In the genomic region with DNA sequence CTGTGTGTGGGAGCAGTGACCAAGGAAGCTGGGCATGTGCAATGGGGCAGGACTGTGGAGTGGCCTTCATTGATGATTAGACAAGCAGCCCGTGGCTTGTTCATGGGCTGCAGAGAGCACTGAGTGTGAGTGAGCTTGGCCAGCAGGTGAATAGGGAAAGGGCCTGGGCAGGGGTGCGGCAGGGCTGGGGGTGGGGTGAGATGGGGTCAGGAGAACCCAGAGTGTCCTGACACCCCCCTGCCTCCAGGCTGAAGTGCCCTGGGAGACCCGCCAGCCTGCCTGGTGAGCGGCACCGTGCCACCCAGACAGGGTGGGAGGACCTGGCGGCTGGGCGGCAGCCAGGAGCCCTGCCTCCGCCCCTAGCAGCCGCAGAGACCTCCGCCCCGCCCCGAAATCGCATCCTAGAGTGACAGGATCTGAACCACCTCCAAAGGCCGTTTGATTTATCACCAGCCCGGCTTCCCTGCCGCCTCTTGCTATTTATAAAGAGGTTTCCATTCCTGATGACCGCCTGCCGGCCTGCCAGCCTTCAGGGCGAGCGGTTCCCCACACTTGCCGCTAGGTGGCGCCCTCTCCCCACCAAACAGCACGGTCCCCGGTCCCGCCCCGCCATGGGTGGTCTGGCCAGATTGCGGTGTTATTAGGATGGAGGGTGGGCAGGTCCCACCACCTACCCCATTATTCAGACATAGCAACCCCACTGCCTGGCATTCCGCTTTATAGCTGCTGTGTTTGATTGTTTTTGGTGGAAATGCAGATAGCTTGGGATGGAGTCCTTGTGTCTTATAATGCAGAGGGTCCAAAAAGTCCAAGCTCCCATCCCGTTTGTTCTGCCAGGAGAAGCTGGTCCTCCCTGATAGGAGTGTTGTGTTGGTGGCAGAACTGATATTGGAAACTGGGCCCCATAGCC, we compare ENCODE assay signal across 1 cellular context.
TF ChIP-seq lines count a peak whose summit lies in the region.

No MANE protein-coding gene starts in this region.

TF ChIP-seq in HepG2, 621 proteins besides CTCF, POLR2A, EP300 and RAD21 (continued from another document and continues in another):
- TF ChIP-seq, protein P1, sequence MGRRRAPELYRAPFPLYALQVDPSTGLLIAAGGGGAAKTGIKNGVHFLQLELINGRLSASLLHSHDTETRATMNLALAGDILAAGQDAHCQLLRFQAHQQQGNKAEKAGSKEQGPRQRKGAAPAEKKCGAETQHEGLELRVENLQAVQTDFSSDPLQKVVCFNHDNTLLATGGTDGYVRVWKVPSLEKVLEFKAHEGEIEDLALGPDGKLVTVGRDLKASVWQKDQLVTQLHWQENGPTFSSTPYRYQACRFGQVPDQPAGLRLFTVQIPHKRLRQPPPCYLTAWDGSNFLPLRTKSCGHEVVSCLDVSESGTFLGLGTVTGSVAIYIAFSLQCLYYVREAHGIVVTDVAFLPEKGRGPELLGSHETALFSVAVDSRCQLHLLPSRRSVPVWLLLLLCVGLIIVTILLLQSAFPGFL (CRISPR knock-in tag; IDR thresholded peaks at IDR 0.05): no peak
- TF ChIP-seq CBX2 (IDR thresholded peaks at IDR 0.05; ENCODE audit: low read depth, low read length) (no peak), CBX2 (CRISPR knock-in tag; IDR thresholded peaks at IDR 0.05; ENCODE audit: low read depth) (no peak), STAG1 (CRISPR knock-in tag; IDR thresholded peaks at IDR 0.05) (peak; percentile 98), ZNF547 (CRISPR knock-in tag; IDR thresholded peaks at IDR 0.05) (0 out of 2 replicates have a peak, but pooled peaks have one; percentile 60), ZNF550 (CRISPR knock-in tag; IDR thresholded peaks at IDR 0.05; ENCODE audit: borderline replicate concordance) (peak; percentile 84; the same call in 1 of the 2 replicates), RXRB (CRISPR knock-in tag; IDR thresholded peaks at IDR 0.05; ENCODE audit: borderline replicate concordance) (no peak; the same call in 1 of the 2 replicates), SALL1 (CRISPR knock-in tag; IDR thresholded peaks at IDR 0.05) (peak; percentile 47; the same call in 1 of the 2 replicates), MED8 (CRISPR knock-in tag; IDR thresholded peaks at IDR 0.05; ENCODE audit: insufficient replicate concordance) (peak; percentile 41), ZNF549 (CRISPR knock-in tag; IDR thresholded peaks at IDR 0.05) (no peak), ZNF263 (CRISPR knock-in tag; IDR thresholded peaks at IDR 0.05) (no peak), BORCS8-MEF2B (CRISPR knock-in tag; IDR thresholded peaks at IDR 0.05) (peak; percentile 72; the same call in 1 of the 2 replicates), DNMT1 (CRISPR knock-in tag; IDR thresholded peaks at IDR 0.05) (no peak), GABPB1 (CRISPR knock-in tag; IDR thresholded peaks at IDR 0.05) (peak; percentile 42; the same call in 1 of the 2 replicates), SPEN (CRISPR knock-in tag; IDR thresholded peaks at IDR 0.05; ENCODE audit: low read depth) (peak; percentile 30; the same call in 1 of the 2 replicates), REXO4 (CRISPR knock-in tag; IDR thresholded peaks at IDR 0.05; ENCODE audit: borderline replicate concordance) (no peak), IRF2 (CRISPR knock-in tag; IDR thresholded peaks at IDR 0.05) (no peak), ZNF567 (CRISPR knock-in tag; IDR thresholded peaks at IDR 0.05; ENCODE audit: borderline replicate concordance) (0 out of 2 replicates have a peak, but pooled peaks have one; percentile 72), ZNF30 (CRISPR knock-in tag; IDR thresholded peaks at IDR 0.05) (no peak), SMARCC2 (IDR thresholded peaks at IDR 0.05) (no peak), ZNF350 (CRISPR knock-in tag; IDR thresholded peaks at IDR 0.05; ENCODE audit: borderline replicate concordance, low read depth) (peak; percentile 57; the same call in 1 of the 2 replicates), YEATS2 (CRISPR knock-in tag; IDR thresholded peaks at IDR 0.05; ENCODE audit: borderline replicate concordance) (0 out of 2 replicates have a peak, but pooled peaks have one; percentile 52), ZNF101 (CRISPR knock-in tag; IDR thresholded peaks at IDR 0.05; ENCODE audit: borderline replicate concordance, low read depth) (no peak), ZNF678 (CRISPR knock-in tag; IDR thresholded peaks at IDR 0.05) (no peak), SP2 (CRISPR knock-in tag; IDR thresholded peaks at IDR 0.05) (no peak), ZC3H4 (CRISPR knock-in tag; IDR thresholded peaks at IDR 0.05; ENCODE audit: borderline replicate concordance) (no peak), SOX6 (IDR thresholded peaks at IDR 0.05) (no peak), SOX6 (CRISPR knock-in tag; IDR thresholded peaks at IDR 0.05) (peak; percentile 38; the same call in 1 of the 2 replicates), NFE2 (CRISPR knock-in tag; IDR thresholded peaks at IDR 0.05) (no peak), FOXM1 (CRISPR knock-in tag; IDR thresholded peaks at IDR 0.05) (0 out of 2 replicates have a peak, but pooled peaks have one; percentile 55)
- TF ChIP-seq, protein P2, sequence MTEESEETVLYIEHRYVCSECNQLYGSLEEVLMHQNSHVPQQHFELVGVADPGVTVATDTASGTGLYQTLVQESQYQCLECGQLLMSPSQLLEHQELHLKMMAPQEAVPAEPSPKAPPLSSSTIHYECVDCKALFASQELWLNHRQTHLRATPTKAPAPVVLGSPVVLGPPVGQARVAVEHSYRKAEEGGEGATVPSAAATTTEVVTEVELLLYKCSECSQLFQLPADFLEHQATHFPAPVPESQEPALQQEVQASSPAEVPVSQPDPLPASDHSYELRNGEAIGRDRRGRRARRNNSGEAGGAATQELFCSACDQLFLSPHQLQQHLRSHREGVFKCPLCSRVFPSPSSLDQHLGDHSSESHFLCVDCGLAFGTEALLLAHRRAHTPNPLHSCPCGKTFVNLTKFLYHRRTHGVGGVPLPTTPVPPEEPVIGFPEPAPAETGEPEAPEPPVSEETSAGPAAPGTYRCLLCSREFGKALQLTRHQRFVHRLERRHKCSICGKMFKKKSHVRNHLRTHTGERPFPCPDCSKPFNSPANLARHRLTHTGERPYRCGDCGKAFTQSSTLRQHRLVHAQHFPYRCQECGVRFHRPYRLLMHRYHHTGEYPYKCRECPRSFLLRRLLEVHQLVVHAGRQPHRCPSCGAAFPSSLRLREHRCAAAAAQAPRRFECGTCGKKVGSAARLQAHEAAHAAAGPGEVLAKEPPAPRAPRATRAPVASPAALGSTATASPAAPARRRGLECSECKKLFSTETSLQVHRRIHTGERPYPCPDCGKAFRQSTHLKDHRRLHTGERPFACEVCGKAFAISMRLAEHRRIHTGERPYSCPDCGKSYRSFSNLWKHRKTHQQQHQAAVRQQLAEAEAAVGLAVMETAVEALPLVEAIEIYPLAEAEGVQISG (CRISPR knock-in tag; IDR thresholded peaks at IDR 0.05): 0 out of 2 replicates have a peak, but pooled peaks have one; percentile 30
- TF ChIP-seq, protein P3, sequence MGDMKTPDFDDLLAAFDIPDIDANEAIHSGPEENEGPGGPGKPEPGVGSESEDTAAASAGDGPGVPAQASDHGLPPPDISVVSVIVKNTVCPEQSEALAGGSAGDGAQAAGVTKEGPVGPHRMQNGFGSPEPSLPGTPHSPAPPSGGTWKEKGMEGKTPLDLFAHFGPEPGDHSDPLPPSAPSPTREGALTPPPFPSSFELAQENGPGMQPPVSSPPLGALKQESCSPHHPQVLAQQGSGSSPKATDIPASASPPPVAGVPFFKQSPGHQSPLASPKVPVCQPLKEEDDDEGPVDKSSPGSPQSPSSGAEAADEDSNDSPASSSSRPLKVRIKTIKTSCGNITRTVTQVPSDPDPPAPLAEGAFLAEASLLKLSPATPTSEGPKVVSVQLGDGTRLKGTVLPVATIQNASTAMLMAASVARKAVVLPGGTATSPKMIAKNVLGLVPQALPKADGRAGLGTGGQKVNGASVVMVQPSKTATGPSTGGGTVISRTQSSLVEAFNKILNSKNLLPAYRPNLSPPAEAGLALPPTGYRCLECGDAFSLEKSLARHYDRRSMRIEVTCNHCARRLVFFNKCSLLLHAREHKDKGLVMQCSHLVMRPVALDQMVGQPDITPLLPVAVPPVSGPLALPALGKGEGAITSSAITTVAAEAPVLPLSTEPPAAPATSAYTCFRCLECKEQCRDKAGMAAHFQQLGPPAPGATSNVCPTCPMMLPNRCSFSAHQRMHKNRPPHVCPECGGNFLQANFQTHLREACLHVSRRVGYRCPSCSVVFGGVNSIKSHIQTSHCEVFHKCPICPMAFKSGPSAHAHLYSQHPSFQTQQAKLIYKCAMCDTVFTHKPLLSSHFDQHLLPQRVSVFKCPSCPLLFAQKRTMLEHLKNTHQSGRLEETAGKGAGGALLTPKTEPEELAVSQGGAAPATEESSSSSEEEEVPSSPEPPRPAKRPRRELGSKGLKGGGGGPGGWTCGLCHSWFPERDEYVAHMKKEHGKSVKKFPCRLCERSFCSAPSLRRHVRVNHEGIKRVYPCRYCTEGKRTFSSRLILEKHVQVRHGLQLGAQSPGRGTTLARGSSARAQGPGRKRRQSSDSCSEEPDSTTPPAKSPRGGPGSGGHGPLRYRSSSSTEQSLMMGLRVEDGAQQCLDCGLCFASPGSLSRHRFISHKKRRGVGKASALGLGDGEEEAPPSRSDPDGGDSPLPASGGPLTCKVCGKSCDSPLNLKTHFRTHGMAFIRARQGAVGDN (CRISPR knock-in tag; IDR thresholded peaks at IDR 0.05): peak; percentile 60
- TF ChIP-seq, protein P4, sequence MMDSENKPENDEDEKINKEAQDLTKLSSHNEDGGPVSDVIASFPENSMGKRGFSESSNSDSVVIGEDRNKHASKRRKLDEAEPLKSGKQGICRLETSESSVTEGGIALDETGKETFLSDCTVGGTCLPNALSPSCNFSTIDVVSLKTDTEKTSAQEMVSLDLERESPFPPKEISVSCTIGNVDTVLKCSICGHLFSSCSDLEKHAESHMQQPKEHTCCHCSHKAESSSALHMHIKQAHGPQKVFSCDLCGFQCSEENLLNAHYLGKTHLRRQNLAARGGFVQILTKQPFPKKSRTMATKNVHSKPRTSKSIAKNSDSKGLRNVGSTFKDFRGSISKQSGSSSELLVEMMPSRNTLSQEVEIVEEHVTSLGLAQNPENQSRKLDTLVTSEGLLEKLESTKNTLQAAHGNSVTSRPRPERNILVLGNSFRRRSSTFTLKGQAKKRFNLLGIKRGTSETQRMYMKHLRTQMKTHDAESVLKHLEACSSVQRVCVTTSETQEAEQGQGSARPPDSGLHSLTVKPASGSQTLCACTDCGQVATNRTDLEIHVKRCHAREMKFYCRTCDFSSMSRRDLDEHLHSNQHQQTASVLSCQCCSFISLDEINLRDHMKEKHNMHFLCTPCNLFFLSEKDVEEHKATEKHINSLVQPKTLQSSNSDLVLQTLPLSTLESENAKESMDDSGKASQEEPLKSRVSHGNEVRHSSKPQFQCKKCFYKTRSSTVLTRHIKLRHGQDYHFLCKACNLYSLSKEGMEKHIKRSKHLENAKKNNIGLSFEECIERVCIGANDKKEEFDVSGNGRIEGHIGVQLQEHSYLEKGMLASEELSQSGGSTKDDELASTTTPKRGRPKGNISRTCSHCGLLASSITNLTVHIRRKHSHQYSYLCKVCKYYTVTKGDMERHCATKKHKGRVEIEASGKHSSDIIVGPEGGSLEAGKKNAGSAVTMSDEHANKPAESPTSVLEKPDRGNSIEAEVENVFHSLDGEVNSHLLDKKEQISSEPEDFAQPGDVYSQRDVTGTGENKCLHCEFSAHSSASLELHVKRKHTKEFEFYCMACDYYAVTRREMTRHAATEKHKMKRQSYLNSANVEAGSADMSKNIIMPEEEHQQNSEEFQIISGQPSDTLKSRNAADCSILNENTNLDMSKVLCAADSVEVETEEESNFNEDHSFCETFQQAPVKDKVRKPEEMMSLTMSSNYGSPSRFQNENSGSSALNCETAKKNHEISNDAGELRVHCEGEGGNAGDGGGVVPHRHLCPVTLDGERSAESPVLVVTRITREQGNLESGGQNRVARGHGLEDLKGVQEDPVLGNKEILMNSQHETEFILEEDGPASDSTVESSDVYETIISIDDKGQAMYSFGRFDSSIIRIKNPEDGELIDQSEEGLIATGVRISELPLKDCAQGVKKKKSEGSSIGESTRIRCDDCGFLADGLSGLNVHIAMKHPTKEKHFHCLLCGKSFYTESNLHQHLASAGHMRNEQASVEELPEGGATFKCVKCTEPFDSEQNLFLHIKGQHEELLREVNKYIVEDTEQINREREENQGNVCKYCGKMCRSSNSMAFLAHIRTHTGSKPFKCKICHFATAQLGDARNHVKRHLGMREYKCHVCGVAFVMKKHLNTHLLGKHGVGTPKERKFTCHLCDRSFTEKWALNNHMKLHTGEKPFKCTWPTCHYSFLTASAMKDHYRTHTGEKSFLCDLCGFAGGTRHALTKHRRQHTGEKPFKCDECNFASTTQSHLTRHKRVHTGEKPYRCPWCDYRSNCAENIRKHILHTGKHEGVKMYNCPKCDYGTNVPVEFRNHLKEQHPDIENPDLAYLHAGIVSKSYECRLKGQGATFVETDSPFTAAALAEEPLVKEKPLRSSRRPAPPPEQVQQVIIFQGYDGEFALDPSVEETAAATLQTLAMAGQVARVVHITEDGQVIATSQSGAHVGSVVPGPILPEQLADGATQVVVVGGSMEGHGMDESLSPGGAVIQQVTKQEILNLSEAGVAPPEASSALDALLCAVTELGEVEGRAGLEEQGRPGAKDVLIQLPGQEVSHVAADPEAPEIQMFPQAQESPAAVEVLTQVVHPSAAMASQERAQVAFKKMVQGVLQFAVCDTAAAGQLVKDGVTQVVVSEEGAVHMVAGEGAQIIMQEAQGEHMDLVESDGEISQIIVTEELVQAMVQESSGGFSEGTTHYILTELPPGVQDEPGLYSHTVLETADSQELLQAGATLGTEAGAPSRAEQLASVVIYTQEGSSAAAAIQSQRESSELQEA (CRISPR knock-in tag; IDR thresholded peaks at IDR 0.05; ENCODE audit: not compliant biosample characterization): no peak
- TF ChIP-seq, protein P5, sequence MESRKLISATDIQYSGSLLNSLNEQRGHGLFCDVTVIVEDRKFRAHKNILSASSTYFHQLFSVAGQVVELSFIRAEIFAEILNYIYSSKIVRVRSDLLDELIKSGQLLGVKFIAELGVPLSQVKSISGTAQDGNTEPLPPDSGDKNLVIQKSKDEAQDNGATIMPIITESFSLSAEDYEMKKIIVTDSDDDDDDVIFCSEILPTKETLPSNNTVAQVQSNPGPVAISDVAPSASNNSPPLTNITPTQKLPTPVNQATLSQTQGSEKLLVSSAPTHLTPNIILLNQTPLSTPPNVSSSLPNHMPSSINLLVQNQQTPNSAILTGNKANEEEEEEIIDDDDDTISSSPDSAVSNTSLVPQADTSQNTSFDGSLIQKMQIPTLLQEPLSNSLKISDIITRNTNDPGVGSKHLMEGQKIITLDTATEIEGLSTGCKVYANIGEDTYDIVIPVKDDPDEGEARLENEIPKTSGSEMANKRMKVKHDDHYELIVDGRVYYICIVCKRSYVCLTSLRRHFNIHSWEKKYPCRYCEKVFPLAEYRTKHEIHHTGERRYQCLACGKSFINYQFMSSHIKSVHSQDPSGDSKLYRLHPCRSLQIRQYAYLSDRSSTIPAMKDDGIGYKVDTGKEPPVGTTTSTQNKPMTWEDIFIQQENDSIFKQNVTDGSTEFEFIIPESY (CRISPR knock-in tag; IDR thresholded peaks at IDR 0.05): peak; percentile 7; the same call in 1 of the 2 replicates
- TF ChIP-seq, protein P6, sequence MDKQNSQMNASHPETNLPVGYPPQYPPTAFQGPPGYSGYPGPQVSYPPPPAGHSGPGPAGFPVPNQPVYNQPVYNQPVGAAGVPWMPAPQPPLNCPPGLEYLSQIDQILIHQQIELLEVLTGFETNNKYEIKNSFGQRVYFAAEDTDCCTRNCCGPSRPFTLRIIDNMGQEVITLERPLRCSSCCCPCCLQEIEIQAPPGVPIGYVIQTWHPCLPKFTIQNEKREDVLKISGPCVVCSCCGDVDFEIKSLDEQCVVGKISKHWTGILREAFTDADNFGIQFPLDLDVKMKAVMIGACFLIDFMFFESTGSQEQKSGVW (CRISPR knock-in tag; IDR thresholded peaks at IDR 0.05; ENCODE audit: borderline replicate concordance): no peak
- TF ChIP-seq, protein P7, sequence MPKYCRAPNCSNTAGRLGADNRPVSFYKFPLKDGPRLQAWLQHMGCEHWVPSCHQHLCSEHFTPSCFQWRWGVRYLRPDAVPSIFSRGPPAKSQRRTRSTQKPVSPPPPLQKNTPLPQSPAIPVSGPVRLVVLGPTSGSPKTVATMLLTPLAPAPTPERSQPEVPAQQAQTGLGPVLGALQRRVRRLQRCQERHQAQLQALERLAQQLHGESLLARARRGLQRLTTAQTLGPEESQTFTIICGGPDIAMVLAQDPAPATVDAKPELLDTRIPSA (CRISPR knock-in tag; IDR thresholded peaks at IDR 0.05; ENCODE audit: borderline replicate concordance): no peak
